Comparison of ENCODE assay signal across 8 cellular contexts in the genomic region with DNA sequence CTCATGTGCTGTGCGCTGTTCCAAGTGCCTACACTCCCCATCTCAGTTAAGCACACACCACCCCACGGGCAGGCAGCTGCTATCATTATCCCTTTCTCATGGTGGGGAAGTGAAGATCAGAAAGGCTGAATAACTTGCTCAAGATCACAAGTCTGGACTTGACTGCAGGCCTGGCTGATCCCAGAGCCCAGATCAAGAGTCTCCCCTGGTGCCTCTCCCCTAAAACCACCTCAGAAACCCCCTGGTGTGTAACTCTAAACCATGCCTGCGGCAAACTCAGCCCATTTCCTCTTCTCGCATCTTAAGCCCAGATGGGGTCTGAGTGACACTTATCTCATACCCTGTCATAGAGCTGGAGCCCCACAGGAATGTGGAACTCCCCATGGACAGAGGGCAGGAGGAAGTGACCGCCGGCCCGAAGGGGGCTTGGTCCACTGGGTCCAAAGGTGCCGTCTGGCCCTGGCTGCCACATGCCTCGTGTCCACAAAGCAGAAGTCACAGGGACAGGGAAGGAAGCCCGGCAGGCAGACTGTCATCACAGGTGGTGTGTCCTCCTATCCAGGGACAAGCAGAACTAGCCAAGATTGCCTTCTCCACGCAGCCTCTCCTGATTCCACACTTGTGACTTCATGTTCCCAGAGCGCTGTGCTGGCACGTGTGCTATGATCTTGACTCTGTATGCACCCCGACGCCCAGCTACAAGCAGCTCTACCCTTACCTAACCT.
DNase-seq lines count a peak whose midpoint lies in the region; ATAC-seq, FAIRE-seq and TF ChIP-seq lines count a peak whose summit lies in the region.

No MANE protein-coding gene starts in this region.

- peaks cover 15% of the 10 kb centered on the region for H3K4me1 ChIP-seq in Loucy (ENCODE audit: insufficient read depth, low read length, poor library complexity, severe bottlenecking)
- no peaks in the 10 kb centered on the region for H3K4me1 ChIP-seq in kidney (ENCODE audit: control insufficient read depth in 1 of 2, insufficient read depth in 1 of 2, low read depth in 1 of 2, low read length in 2 of 2)
- no peaks in the 10 kb centered on the region for H3K4me1 ChIP-seq in left ventricle myocardium inferior

- peak; percentile 72 for ATAC-seq in GM21576 (IDR thresholded peaks at IDR 0.05; ENCODE audit: unreplicated experiment)
- ATAC-seq in GM18519 (IDR thresholded peaks at IDR 0.05; ENCODE audit: low FRiP score, unreplicated experiment) = no peak

- no peaks in the 10 kb centered on the region for H3K9me2 ChIP-seq in Loucy (replicated peaks; ENCODE audit: low read depth, low read length)

- no peak for FAIRE-seq in kidney (lab: Jason Lieb, UNC)

- no peaks in the 10 kb centered on the region for H3K36me3 ChIP-seq in Loucy (ENCODE audit: insufficient read depth, low read length)
- no peaks in the 10 kb centered on the region for H3K36me3 ChIP-seq in kidney (ENCODE audit: control insufficient read depth in 1 of 2, insufficient read depth in 2 of 2, low read length in 2 of 2)
- no peaks in the 10 kb centered on the region for H3K36me3 ChIP-seq in left ventricle myocardium inferior

- H3K27ac ChIP-seq in kidney (ENCODE audit: low read depth in 2 of 2, low read length in 2 of 2) = no peak overlapping the region
- no peak overlapping the region for H3K27ac ChIP-seq in left ventricle myocardium inferior (replicated peaks)

- peak overlapping the region; percentile 49 for H3K9ac ChIP-seq in Loucy (ENCODE audit: low read depth, low read length, poor library complexity, severe bottlenecking)
- H3K9ac ChIP-seq in kidney (ENCODE audit: low read length in 2 of 2) = no peak overlapping the region

- intact Hi-C loops in kidney (cut with DNase I) = no loop called here
- intact Hi-C loops in left ventricle myocardium inferior (cut with micrococcal nuclease) = no loop called here

- H2AFZ ChIP-seq in Loucy (ENCODE audit: low read length) = peak overlapping the region; percentile 11; the same call in 1 of the 2 replicates

- no peaks in the 10 kb centered on the region for H3F3A ChIP-seq in Loucy (ENCODE audit: low read depth)

- TF ChIP-seq CTCF in Loucy (conservative IDR thresholded peaks at IDR 0.05; ENCODE audit: low read length) (no peak), kidney (IDR thresholded peaks at IDR 0.05; ENCODE audit: borderline replicate concordance, extremely low read depth, insufficient read depth) (no peak), left ventricle myocardium inferior (IDR thresholded peaks at IDR 0.05; ENCODE audit: borderline replicate concordance) (no peak)

- H3K27me3 ChIP-seq in Loucy (ENCODE audit: insufficient read depth, low read length, poor library complexity, severe bottlenecking) = no peaks in the 10 kb centered on the region
- H3K27me3 ChIP-seq in left ventricle myocardium inferior (ENCODE audit: low read depth) = peaks cover 69% of the 10 kb centered on the region

- DNase-seq in GF-D8 (lab: John Stamatoyannopoulos, UW) = peak; percentile 59
- peak; percentile 3 for DNase-seq in kidney tubule cell (ENCODE audit: low spot score)
- no peak for DNase-seq in kidney
- DNase-seq in left ventricle myocardium inferior = no peak
- no peak for DNase-seq in NCI-H146 (lab: John Stamatoyannopoulos, UW)

- H3K79me2 ChIP-seq in Loucy (ENCODE audit: insufficient read depth, low read length) = no peaks in the 10 kb centered on the region

- no peaks in the 10 kb centered on the region for H4K20me1 ChIP-seq in Loucy (ENCODE audit: insufficient read depth, low read length, poor library complexity, severe bottlenecking)

- H3K4me2 ChIP-seq in Loucy (ENCODE audit: low read depth, low read length, poor library complexity, severe bottlenecking) = peak overlapping the region; percentile 8

- H3K9me3 ChIP-seq in Loucy (ENCODE audit: insufficient read depth, low read depth, low read length) (no peaks in the 10 kb centered on the region), kidney (ENCODE audit: control insufficient read depth in 1 of 2, low read length in 2 of 2) (no peaks in the 10 kb centered on the region), left ventricle myocardium inferior (replicated peaks) (no peaks in the 10 kb centered on the region)

- H3K4me3 ChIP-seq in Loucy (ENCODE audit: low read length, poor library complexity, severe bottlenecking) = no peak overlapping the region
- no peak overlapping the region for H3K4me3 ChIP-seq in kidney (ENCODE audit: low read length in 2 of 2)
- H3K4me3 ChIP-seq in left ventricle myocardium inferior = no peak overlapping the region

Comparison
In these comparisons a context has a peak if more than half of its experiments do, and no peak if none do; other contexts are left out.
1. DNase-seq: peak in GF-D8 (single experiment) and kidney tubule cell (single experiment); none in kidney (single experiment), left ventricle myocardium inferior (single experiment) and NCI-H146 (single experiment).